35 cellular contexts compared by ENCODE assay signal in genomic region chr2:74620671-74621070, GRCh38. TPM values are rescaled to one million over a fixed set of nuclear protein-coding genes. Genes with fewer than 3 reads are reported as not detected.
"Had no signal": no experiment of that assay in that cellular context is flagged by ENCODE, and none has a peak within 500 bp of the region (broad histone marks: within the 10 kb centered on the region; RNA-seq: fewer than 3 reads in every experiment).

No MANE protein-coding gene starts in this region.

- H3K9me3 ChIP-seq: esophagus muscularis mucosa, gastrocnemius medialis, heart left ventricle had no signal

- ATAC-seq: activated CD4-positive, CD25-positive, alpha-beta regulatory T cell treated with anti-CD3 and anti-CD28 coated beads, Interleukin-2, amount 50 U/mL, for 24 hours; activated CD8-positive, alpha-beta T cell treated with anti-CD3 and anti-CD28 coated beads for 36 hours; activated T-cell treated with anti-CD3 and anti-CD28 coated beads, Interleukin-2, amount 50 U/mL, for 4 hours; activated T-helper 17 cell treated with anti-CD3 and anti-CD28 coated beads, Interleukin-2, amount 50 U/mL, for 72 hours; effector memory CD8-positive, alpha-beta T cell; gastrocnemius medialis; heart left ventricle; T-helper 17 cell had no signal

- H3K4me3 Mint-ChIP-seq: activated CD8-positive, alpha-beta T cell treated with anti-CD3 and anti-CD28 coated beads for 36 hours; activated naive CD8-positive, alpha-beta T cell; activated T-cell treated with anti-CD3 and anti-CD28 coated beads, Interleukin-2, amount 50 U/mL, for 4 hours; activated T-helper 17 cell treated with anti-CD3 and anti-CD28 coated beads, Interleukin-2, amount 50 U/mL, for 72 hours; central memory CD8-positive, alpha-beta T cell; effector memory CD8-positive, alpha-beta T cell; T-helper 17 cell; T-helper 2 cell treated with Interferon-gamma antibody and Interleukin-4, amounts not matched to agents 5 μg/mL and 100 μg/mL, for 36 hours had no signal

- H3K36me3 ChIP-seq: brain microvascular endothelial cell, esophagus muscularis mucosa, gastrocnemius medialis, heart left ventricle, WERI-Rb-1 had no signal

- H3K27ac ChIP-seq: brain microvascular endothelial cell, coronary artery, esophagus muscularis mucosa, gastrocnemius medialis, heart left ventricle, WERI-Rb-1 had no signal

- DNase-seq: activated B cell treated with CpG ODN at 0.5 μM for 24 hours; activated CD4-positive, alpha-beta T cell treated with anti-CD3 and anti-CD28 coated beads for 48 hours; activated CD4-positive, alpha-beta T cell treated with anti-CD3 and anti-CD28 coated beads, Interleukin-2, amount 50 U/mL, for 1 hour; activated CD4-positive, alpha-beta T cell treated with anti-CD3 and anti-CD28 coated beads, Interleukin-2, amount 50 U/mL, for 48 hours; activated CD8-positive, alpha-beta memory T cell treated with anti-CD3 and anti-CD28 coated beads for 24 hours; activated CD8-positive, alpha-beta T cell treated with anti-CD3 and anti-CD28 coated beads for 36 hours; activated effector memory CD4-positive, alpha-beta T cell treated with Interleukin-2 at 50 U/mL for 16 hours; activated gamma-delta T cell treated with Interleukin-2 at 50 U/mL for 16 hours; activated naive CD4-positive, alpha-beta T cell treated with anti-CD3 and anti-CD28 coated beads, Interleukin-2, amount 50 U/mL, for 16 hours; activated naive CD4-positive, alpha-beta T cell treated with Interleukin-2 at 50 U/mL for 16 hours; activated T-cell treated with anti-CD3 and anti-CD28 coated beads, Interleukin-2, amount 50 U/mL, for 4 hours; amniotic stem cell; anterior cingulate cortex; brain microvascular endothelial cell; dermis blood vessel endothelial cell; effector CD4-positive, alpha-beta T cell; effector memory CD8-positive, alpha-beta T cell; erythroblast; gastrocnemius medialis; glutamatergic neuron; heart left ventricle; T-helper 17 cell; T1000; WERI-Rb-1 had no signal

- H3K27me3 ChIP-seq: esophagus muscularis mucosa, gastrocnemius medialis had no signal

- H3K4me1 ChIP-seq: esophagus muscularis mucosa, gastrocnemius medialis had no signal

- H3K4me1 Mint-ChIP-seq: activated T-helper 17 cell treated with anti-CD3 and anti-CD28 coated beads, Interleukin-2, amount 50 U/mL, for 72 hours; central memory CD8-positive, alpha-beta T cell had no signal

- FAIRE-seq: astrocyte, bronchial epithelial cell had no signal

- H3K27me3 Mint-ChIP-seq: activated B cell treated with CpG ODN at 0.5 μM for 24 hours had no signal

- H3K9me3 Mint-ChIP-seq: activated B cell treated with CpG ODN at 0.5 μM for 24 hours; activated CD8-positive, alpha-beta T cell treated with anti-CD3 and anti-CD28 coated beads for 36 hours; activated T-cell treated with anti-CD3 and anti-CD28 coated beads, Interleukin-2, amount 50 U/mL, for 4 hours; activated T-helper 17 cell treated with anti-CD3 and anti-CD28 coated beads, Interleukin-2, amount 50 U/mL, for 72 hours; central memory CD8-positive, alpha-beta T cell; effector memory CD8-positive, alpha-beta T cell; T-helper 2 cell treated with Interferon-gamma antibody and Interleukin-4, amounts not matched to agents 5 μg/mL and 100 μg/mL, for 36 hours had no signal

- H3K4me3 ChIP-seq: coronary artery, esophagus muscularis mucosa, gastrocnemius medialis, heart left ventricle had no signal

- H3K27ac Mint-ChIP-seq: activated CD8-positive, alpha-beta T cell treated with anti-CD3 and anti-CD28 coated beads for 36 hours; activated naive CD8-positive, alpha-beta T cell; activated T-helper 17 cell treated with anti-CD3 and anti-CD28 coated beads, Interleukin-2, amount 50 U/mL, for 72 hours; effector memory CD8-positive, alpha-beta T cell; T-helper 17 cell; T-helper 2 cell treated with Interferon-gamma antibody and Interleukin-4, amounts not matched to agents 5 μg/mL and 100 μg/mL, for 36 hours had no signal

RNA-seq across cellular contexts. Expression of gene M1AP, which starts 27.5 kb away (rescaled TPM):
- total RNA-seq: activated B cell treated with CpG ODN at 0.5 μM for 24 hours; activated CD8-positive, alpha-beta T cell treated with anti-CD3 and anti-CD28 coated beads for 36 hours; activated T-cell treated with anti-CD3 and anti-CD28 coated beads, Interleukin-2, amount 50 U/mL, for 4 hours; activated T-helper 17 cell treated with anti-CD3 and anti-CD28 coated beads, Interleukin-2, amount 50 U/mL, for 72 hours; cardiac septum; dermis blood vessel endothelial cell; fibroblast of lung had no signal
- polyA plus RNA-seq: fibroblast of lung had no signal
